Comparison of ENCODE assay signal across 17 cellular contexts in the genomic region with DNA sequence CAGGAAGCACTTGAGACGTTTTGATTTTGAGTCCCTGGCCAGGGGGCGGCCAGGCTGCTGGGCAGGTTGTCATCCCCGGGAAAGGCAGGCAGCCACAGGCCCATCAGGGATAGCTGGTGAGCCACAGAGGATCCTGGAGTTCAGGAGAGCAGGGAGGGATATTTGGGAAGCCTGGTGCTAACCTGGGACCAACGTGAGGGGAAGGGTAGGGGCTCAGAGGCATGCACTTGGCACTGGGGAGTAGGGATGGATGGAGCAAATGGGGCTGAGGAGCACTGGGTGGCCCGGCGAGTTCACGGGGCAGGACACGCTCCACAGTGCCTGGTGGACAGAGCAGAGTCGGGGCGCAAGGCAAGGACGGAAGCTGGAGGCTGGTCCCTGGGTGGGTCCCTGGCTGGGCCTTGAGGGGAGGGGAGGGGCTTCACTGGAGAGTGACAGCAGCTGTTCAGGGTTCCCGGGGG.
"Had no signal": no experiment of that assay in that cellular context is flagged by ENCODE, and none has a peak within 500 bp of the region (broad histone marks: within the 10 kb centered on the region; RNA-seq: fewer than 3 reads in every experiment).

No MANE protein-coding gene starts in this region.

- H3K27me3 Mint-ChIP-seq: activated CD4-positive, alpha-beta memory T cell treated with anti-CD3 and anti-CD28 coated beads for 36 hours; activated naive CD8-positive, alpha-beta T cell treated with anti-CD3 and anti-CD28 coated beads, Interleukin-2, amount 10 ng/mL, durations not matched to agents 7 days and 5 days; naive B cell; progenitor cell of endocrine pancreas had no signal

- H3K27ac ChIP-seq: heart left ventricle, stomach, transverse colon, uterus had no signal

- H3K27me3 ChIP-seq: heart left ventricle, stomach, transverse colon, uterus had no signal

- H3K9me3 Mint-ChIP-seq: naive B cell had no signal

- ATAC-seq: heart left ventricle, left colon had no signal

- DNase-seq: activated CD4-positive, alpha-beta memory T cell treated with anti-CD3 and anti-CD28 coated beads for 36 hours; activated CD4-positive, alpha-beta T cell treated with anti-CD3 and anti-CD28 coated beads for 4 hours; activated naive CD4-positive, alpha-beta T cell; activated naive CD8-positive, alpha-beta T cell treated with anti-CD3 and anti-CD28 coated beads, Interleukin-2, amount 10 ng/mL, durations not matched to agents 7 days and 5 days; amygdala; naive B cell; retina; stimulated activated CD4-positive, alpha-beta T cell treated with anti-CD3 and anti-CD28 coated beads, Interleukin-1b, Interleukin-23, amount 100 ng/mL, for 48 hours; stomach; T-helper 1 cell; T-helper 9 cell; transverse colon; uterus had no signal

- H3K36me3 ChIP-seq: uterus had no signal

- H3K4me1 ChIP-seq: heart left ventricle, stomach, transverse colon, uterus had no signal

- H3K27ac Mint-ChIP-seq: activated CD4-positive, alpha-beta memory T cell treated with anti-CD3 and anti-CD28 coated beads for 36 hours; activated naive CD8-positive, alpha-beta T cell treated with anti-CD3 and anti-CD28 coated beads, Interleukin-2, amount 10 ng/mL, durations not matched to agents 7 days and 5 days; progenitor cell of endocrine pancreas had no signal

- H3K9me3 ChIP-seq: heart left ventricle, stomach, transverse colon, uterus had no signal

- H3K4me3 ChIP-seq: heart left ventricle, lung, stomach, transverse colon, uterus had no signal

- H3K4me3 Mint-ChIP-seq: activated CD4-positive, alpha-beta memory T cell treated with anti-CD3 and anti-CD28 coated beads for 36 hours; activated naive CD8-positive, alpha-beta T cell treated with anti-CD3 and anti-CD28 coated beads, Interleukin-2, amount 10 ng/mL, durations not matched to agents 7 days and 5 days; naive B cell had no signal
